13 cellular contexts compared by ENCODE assay signal in genomic region chrX:11426712-11427081, GRCh38.
DNase-seq lines count a peak whose midpoint lies in the region; ATAC-seq, FAIRE-seq and TF ChIP-seq lines count a peak whose summit lies in the region.
"Had no signal": no experiment of that assay in that cellular context is flagged by ENCODE, and none has a peak within 500 bp of the region (broad histone marks: within the 10 kb centered on the region; RNA-seq: fewer than 3 reads in every experiment).

No MANE protein-coding gene starts in this region.

- no peaks in the 10 kb centered on the region for H4K20me1 ChIP-seq in astrocyte (ENCODE audit: insufficient read depth, low read length)

- no peak overlapping the region for H3K9ac ChIP-seq in astrocyte (ENCODE audit: low read length)
- H3K9ac ChIP-seq in kidney (ENCODE audit: low read length in 2 of 2) = peak overlapping the region in 1 of 2 donors; percentile 46
- peak overlapping the region in 2 of 3 donors; percentile 10 to 64 for H3K9ac ChIP-seq in skeletal muscle tissue (ENCODE audit: low read depth in 1 of 3, low read length in 3 of 3)
- H3K9ac ChIP-seq: SK-N-SH had no signal

- H3K27me3 Mint-ChIP-seq in astrocyte (ENCODE audit: low read depth, unreplicated experiment) = peaks cover 7% of the 10 kb centered on the region
- H3K27me3 Mint-ChIP-seq in CD4-positive, alpha-beta memory T cell = peaks cover 2 to 7% of the 10 kb centered on the region in 2 donors

- H3K9me3 ChIP-seq in astrocyte (ENCODE audit: insufficient read depth, low read depth, low read length) (no peaks in the 10 kb centered on the region), kidney (ENCODE audit: control insufficient read depth in 1 of 2, low read length in 2 of 2) (no peaks in the 10 kb centered on the region), skeletal muscle tissue (ENCODE audit: control insufficient read depth in 3 of 3, low read length in 3 of 3) (no peaks in the 10 kb centered on the region), MG63 (no peaks in the 10 kb centered on the region)
- no peaks in the 10 kb centered on the region for H3K9me3 ChIP-seq in CD4-positive, alpha-beta memory T cell (ENCODE audit: control insufficient read depth in 1 of 2, low read length in 2 of 2)
- H3K9me3 ChIP-seq: SK-N-SH had no signal

- H3K4me1 ChIP-seq in astrocyte (ENCODE audit: insufficient read depth, low read length) (no peaks in the 10 kb centered on the region), kidney (ENCODE audit: control insufficient read depth in 1 of 2, insufficient read depth in 1 of 2, low read depth in 1 of 2, low read length in 2 of 2) (peaks cover 0 to 5% of the 10 kb centered on the region in 2 donors), skeletal muscle tissue (ENCODE audit: control insufficient read depth in 3 of 3, insufficient read depth in 3 of 3, low read length in 3 of 3) (peaks cover 0 to 5% (median 0%) of the 10 kb centered on the region in 3 donors)
- no peaks in the 10 kb centered on the region for H3K4me1 ChIP-seq in CD4-positive, alpha-beta memory T cell (ENCODE audit: insufficient read depth, low read length)

- H3K79me2 ChIP-seq in astrocyte (ENCODE audit: insufficient read depth, low read length) = no peaks in the 10 kb centered on the region

- no peak overlapping the region for H3K27ac ChIP-seq in astrocyte (ENCODE audit: low read depth, low read length)
- H3K27ac ChIP-seq in kidney (ENCODE audit: low read depth in 2 of 2, low read length in 2 of 2) = no peak overlapping the region
- H3K27ac ChIP-seq in skeletal muscle tissue (ENCODE audit: low read depth, low read length) = peak overlapping the region; percentile 11
- no peak overlapping the region for H3K27ac ChIP-seq in CD4-positive, alpha-beta memory T cell (ENCODE audit: low read depth, low read length)

- no peak overlapping the region for H3K27ac Mint-ChIP-seq in astrocyte (ENCODE audit: unreplicated experiment)
- no peak overlapping the region for H3K27ac Mint-ChIP-seq in CD4-positive, alpha-beta memory T cell
- H3K27ac Mint-ChIP-seq: activated CD4-positive, alpha-beta memory T cell treated with anti-CD3 and anti-CD28 coated beads for 36 hours; activated naive CD4-positive, alpha-beta T cell treated with anti-CD3 and anti-CD28 coated beads, Interleukin-2, amount 50 U/mL, for 72 hours had no signal

- TF ChIP-seq CTCF in astrocyte (IDR thresholded peaks at IDR 0.05; ENCODE audit: insufficient read depth, low read depth, low read length) (no peak), kidney (IDR thresholded peaks at IDR 0.05; ENCODE audit: borderline replicate concordance, extremely low read depth, insufficient read depth) (no peak)

- H3K27me3 ChIP-seq in astrocyte (ENCODE audit: insufficient read depth, low read length) = no peaks in the 10 kb centered on the region
- H3K27me3 ChIP-seq in skeletal muscle tissue (ENCODE audit: control insufficient read depth in 3 of 3, insufficient read depth in 3 of 3, low read length in 3 of 3) = no peaks in the 10 kb centered on the region
- no peaks in the 10 kb centered on the region for H3K27me3 ChIP-seq in CD4-positive, alpha-beta memory T cell (ENCODE audit: insufficient read depth, low read length)
- H3K27me3 ChIP-seq in MG63 = no peaks in the 10 kb centered on the region

- no peak overlapping the region for H2AFZ ChIP-seq in astrocyte (ENCODE audit: low read depth, low read length)

- CTCF ChIA-PET in CD4-positive, alpha-beta memory T cell (lab: Charles Lee; ENCODE audit: partially characterized antibody) = no interaction called here

- H3K36me3 Mint-ChIP-seq in astrocyte (ENCODE audit: low read depth, unreplicated experiment) = no peaks in the 10 kb centered on the region
- H3K36me3 Mint-ChIP-seq in CD4-positive, alpha-beta memory T cell = no peaks in the 10 kb centered on the region
- H3K36me3 Mint-ChIP-seq: activated CD4-positive, alpha-beta memory T cell treated with anti-CD3 and anti-CD28 coated beads for 36 hours; activated naive CD4-positive, alpha-beta T cell treated with anti-CD3 and anti-CD28 coated beads, Interleukin-2, amount 50 U/mL, for 72 hours had no signal

- peaks cover 10% of the 10 kb centered on the region for H3K4me1 Mint-ChIP-seq in astrocyte (ENCODE audit: low read depth, unreplicated experiment)
- no peaks in the 10 kb centered on the region for H3K4me1 Mint-ChIP-seq in CD4-positive, alpha-beta memory T cell

- H3K36me3 ChIP-seq in astrocyte (ENCODE audit: insufficient read depth, low read length) (no peaks in the 10 kb centered on the region), kidney (ENCODE audit: control insufficient read depth in 1 of 2, insufficient read depth in 2 of 2, low read length in 2 of 2) (no peaks in the 10 kb centered on the region), skeletal muscle tissue (ENCODE audit: control insufficient read depth in 3 of 3, insufficient read depth in 3 of 3, low read length in 3 of 3) (no peaks in the 10 kb centered on the region), MG63 (no peaks in the 10 kb centered on the region)
- H3K36me3 ChIP-seq in CD4-positive, alpha-beta memory T cell (ENCODE audit: insufficient read depth, low read length) = no peaks in the 10 kb centered on the region

- H3K4me3 ChIP-seq in astrocyte (ENCODE audit: insufficient read depth, low read depth, low read length) (no peak overlapping the region), kidney (ENCODE audit: low read length in 2 of 2) (peak overlapping the region; percentile 48 to 53), skeletal muscle tissue (ENCODE audit: low read length in 3 of 3) (peak overlapping the region; percentile 48 to 63 (median 54)), MG63 (no peak overlapping the region)
- H3K4me3 ChIP-seq in CD4-positive, alpha-beta memory T cell (ENCODE audit: low read length in 2 of 2) = no peak overlapping the region

- DNase-seq in GM19239 (ENCODE audit: insufficient read length, low spot score) (no peak), astrocyte (ENCODE audit: low read depth) (no peak), kidney (no peak), NCI-H1694 (lab: John Stamatoyannopoulos, UW) (no peak), MG63 (no peak)
- DNase-seq in CD4-positive, alpha-beta memory T cell = no peak
- DNase-seq: activated CD4-positive, alpha-beta memory T cell treated with anti-CD3 and anti-CD28 coated beads for 36 hours; Karpas-422; stimulated activated CD4-positive, alpha-beta T cell treated with anti-CD3 and anti-CD28 coated beads, Interleukin-1b, Interleukin-23, amount 100 ng/mL, for 48 hours had no signal

- peak overlapping the region; percentile 81 for H3K4me2 ChIP-seq in astrocyte (ENCODE audit: low read length)

- peak overlapping the region; percentile 71 for H3K4me3 Mint-ChIP-seq in astrocyte (ENCODE audit: unreplicated experiment)
- H3K4me3 Mint-ChIP-seq in CD4-positive, alpha-beta memory T cell = no peak overlapping the region
- H3K4me3 Mint-ChIP-seq: activated CD4-positive, alpha-beta memory T cell treated with anti-CD3 and anti-CD28 coated beads for 36 hours had no signal

- FAIRE-seq in GM19239 (lab: Jason Lieb, UNC) = peak; percentile 92
- FAIRE-seq in astrocyte (lab: Jason Lieb, UNC) = peak; percentile 54
- FAIRE-seq in kidney (lab: Jason Lieb, UNC) = no peak

- ATAC-seq in GM18498 (IDR thresholded peaks at IDR 0.05; ENCODE audit: unreplicated experiment) = no peak

- intact Hi-C loops in kidney (cut with DNase I) = no loop called here
- intact Hi-C loops in CD4-positive, alpha-beta memory T cell (cut with micrococcal nuclease) = no loop called here

- H3K9me3 Mint-ChIP-seq in astrocyte (ENCODE audit: unreplicated experiment) = no peaks in the 10 kb centered on the region
- peaks cover 0 to 3% (median 0%) of the 10 kb centered on the region in 8 donors for H3K9me3 Mint-ChIP-seq in CD4-positive, alpha-beta memory T cell
- H3K9me3 Mint-ChIP-seq: activated CD4-positive, alpha-beta memory T cell treated with anti-CD3 and anti-CD28 coated beads for 36 hours; activated naive CD4-positive, alpha-beta T cell treated with anti-CD3 and anti-CD28 coated beads, Interleukin-2, amount 50 U/mL, for 72 hours had no signal

- POLR2A ChIA-PET in CD4-positive, alpha-beta memory T cell (lab: Charles Lee; ENCODE audit: partially characterized antibody) = no interaction called here

Comparison
In these comparisons a context has a peak if more than half of its experiments do, and no peak if none do; other contexts are left out.
1. H3K4me3 ChIP-seq: peak in kidney (2 of 2) and skeletal muscle tissue (3 of 3); none in astrocyte (single experiment), CD4-positive, alpha-beta memory T cell (0 of 2) and MG63 (single experiment).